15 cellular contexts compared by ENCODE assay signal in the genomic region with DNA sequence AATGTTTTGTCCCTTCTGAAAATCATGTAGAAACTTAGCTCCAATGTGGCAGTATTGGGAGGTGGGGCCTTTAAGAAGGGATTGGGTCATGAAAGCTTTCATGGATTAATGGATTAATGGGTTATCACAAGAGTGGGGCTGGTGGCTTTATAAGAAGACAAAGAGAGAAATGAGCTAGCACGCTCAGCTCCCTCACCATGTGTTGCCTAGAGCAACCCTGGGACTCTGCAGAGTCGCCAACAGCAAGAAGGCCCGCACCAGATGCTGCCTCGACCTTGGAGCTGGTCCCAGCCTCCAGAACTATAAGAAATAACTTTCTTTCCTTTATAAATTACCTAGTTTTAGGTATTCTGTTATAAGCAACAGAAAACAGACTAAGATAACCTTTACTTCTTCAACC.
A peak's percentile ranks its signal among the peaks of the same experiment; 100 is the strongest.
DNase-seq lines count a peak whose midpoint lies in the region; TF ChIP-seq lines count a peak whose summit lies in the region.
"Had no signal": no experiment of that assay in that cellular context is flagged by ENCODE, and none has a peak within 500 bp of the region (broad histone marks: within the 10 kb centered on the region; RNA-seq: fewer than 3 reads in every experiment).

No MANE protein-coding gene starts in this region.

- H3K4me1 ChIP-seq in mesenchymal stem cell (ENCODE audit: control insufficient read depth, insufficient read depth, low read depth, low read length), result no peaks in the 10 kb centered on the region
- H3K4me1 ChIP-seq: A549, Caco-2 had no signal

- no peak overlapping the region for H2AFZ ChIP-seq in mesenchymal stem cell (ENCODE audit: low read depth, low read length)
- H2AFZ ChIP-seq: GM23338 had no signal

- no peak overlapping the region for H4K8ac ChIP-seq in mesenchymal stem cell (ENCODE audit: low read length)

- no peaks in the 10 kb centered on the region for H3K27me3 Mint-ChIP-seq in HFFc6 (ENCODE audit: insufficient read depth)

- peak overlapping the region; percentile 82; the same call in 1 of the 2 replicates for H3K27ac Mint-ChIP-seq in HFFc6
- H3K27ac Mint-ChIP-seq: CD4-positive, alpha-beta T cell; GM23338 had no signal

- H2BK5ac ChIP-seq in mesenchymal stem cell (ENCODE audit: low read depth, low read length, poor library complexity, severe bottlenecking), result no peak overlapping the region

- H3K27ac ChIP-seq in mesenchymal stem cell (ENCODE audit: low read length, poor library complexity, severe bottlenecking), result no peak overlapping the region
- H3K27ac ChIP-seq: 22Rv1, A549, C4-2B had no signal

- H3K36me3 Mint-ChIP-seq in HFFc6 (ENCODE audit: low read depth), result peaks cover 16% of the 10 kb centered on the region

- no peaks in the 10 kb centered on the region for H3K27me3 ChIP-seq in mesenchymal stem cell (ENCODE audit: control insufficient read depth in 1 of 2, insufficient read depth in 1 of 2, low read length in 2 of 2)

- H2BK12ac ChIP-seq in mesenchymal stem cell (ENCODE audit: low read length in 2 of 2), result no peak overlapping the region

- no peak overlapping the region for H3K23ac ChIP-seq in mesenchymal stem cell (ENCODE audit: low read length in 2 of 2)

- peak; percentile 65 for DNase-seq in NCI-H82 (lab: John Stamatoyannopoulos, UW)
- DNase-seq in NCI-H82 treated with DMSO at 0.1 percent for 48 hours (lab: John Stamatoyannopoulos, UW; ENCODE audit: unreplicated experiment), result no peak
- DNase-seq in HFFc6, result no peak
- DNase-seq in mesenchymal stem cell, result no peak
- DNase-seq in T1000 (lab: John Stamatoyannopoulos, UW), result no peak
- no peak for DNase-seq in stimulated activated CD4-positive, alpha-beta T cell treated with anti-CD3 and anti-CD28 coated beads, Interleukin-15, amount 100 ng/mL, for 24 hours
- no peak for DNase-seq in activated CD8-positive, alpha-beta memory T cell treated with anti-CD3 and anti-CD28 coated beads, Interleukin-2, amount 50 U/mL, for 4 hours
- DNase-seq: AML-193; Caco-2; CD4-positive, alpha-beta T cell; HCEC 1CT had no signal

- no peaks in the 10 kb centered on the region for H3K9me3 ChIP-seq in mesenchymal stem cell (ENCODE audit: control insufficient read depth, low read length)

- H3K4ac ChIP-seq in mesenchymal stem cell (ENCODE audit: low read depth in 1 of 2, low read length in 2 of 2), result no peak overlapping the region

- H4K91ac ChIP-seq in mesenchymal stem cell (ENCODE audit: low read length), result no peak overlapping the region

- no peaks in the 10 kb centered on the region for H3K36me3 ChIP-seq in mesenchymal stem cell (ENCODE audit: control insufficient read depth in 1 of 2, insufficient read depth in 2 of 2, low read depth in 1 of 2, low read length in 2 of 2)

- no peak overlapping the region for H3K4me3 Mint-ChIP-seq in HFFc6
- H3K4me3 Mint-ChIP-seq: CD4-positive, alpha-beta T cell; GM23338 had no signal

- no peak for TF ChIP-seq CTCF in HFFc6 (IDR thresholded peaks at IDR 0.05)

- H3K4me1 Mint-ChIP-seq in HFFc6 (ENCODE audit: low read depth), result peaks cover 26% of the 10 kb centered on the region

- no peak overlapping the region for H3K4me3 ChIP-seq in mesenchymal stem cell (ENCODE audit: insufficient read depth in 1 of 2, low read depth in 1 of 2, low read length in 2 of 2)
- H3K4me3 ChIP-seq: A549, GM23338 had no signal

- no peak overlapping the region for H3K14ac ChIP-seq in mesenchymal stem cell (ENCODE audit: low read length in 2 of 2)

- H3K9ac ChIP-seq in mesenchymal stem cell (ENCODE audit: low read length), result peak overlapping the region; percentile 70

- peaks cover 14% of the 10 kb centered on the region for H3K9me3 Mint-ChIP-seq in HFFc6
- H3K9me3 Mint-ChIP-seq: CD4-positive, alpha-beta T cell; GM23338 had no signal

- H2BK15ac ChIP-seq in mesenchymal stem cell (ENCODE audit: low read depth, poor library complexity, severe bottlenecking), result no peak overlapping the region

- H2AK5ac ChIP-seq in mesenchymal stem cell (ENCODE audit: low read length, severe bottlenecking), result no peak overlapping the region

- H3K18ac ChIP-seq in mesenchymal stem cell (ENCODE audit: low read depth in 1 of 2, low read length in 2 of 2), result no peak overlapping the region

- H2BK120ac ChIP-seq in mesenchymal stem cell (ENCODE audit: low read depth, low read length), result no peak overlapping the region

- 100% methylated on average over 1 of the region's 4 CpGs for WGBS in mesenchymal stem cell

- H3K79me1 ChIP-seq in mesenchymal stem cell (replicated peaks; ENCODE audit: low read length, poor library complexity, severe bottlenecking), result no peaks in the 10 kb centered on the region

- no peak overlapping the region for H3K4me2 ChIP-seq in mesenchymal stem cell (ENCODE audit: low read length, poor library complexity, severe bottlenecking)
- H3K4me2 ChIP-seq: A549, GM23338 had no signal
